ENCODE assay signal across 12 cellular contexts in the genomic region with DNA sequence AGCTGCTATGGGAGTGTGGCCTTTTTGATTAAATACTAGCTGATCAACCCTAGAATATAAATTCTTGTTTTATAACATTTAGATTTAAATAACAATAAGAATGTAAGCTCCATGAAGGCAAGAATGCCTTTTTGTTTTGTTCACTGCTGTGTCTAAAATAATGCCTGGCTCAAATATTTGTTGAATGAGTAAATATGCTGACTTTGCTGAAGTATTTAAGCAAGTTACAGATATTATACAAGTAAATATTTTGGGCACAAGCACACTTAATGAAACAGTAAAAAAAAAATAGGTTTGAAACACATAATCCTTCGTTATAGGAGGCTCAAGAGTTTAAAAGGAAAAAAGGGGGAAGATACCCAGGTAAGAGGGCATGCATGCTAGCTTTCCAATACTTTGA. TPM values are rescaled to one million over a fixed set of nuclear protein-coding genes. Genes with fewer than 3 reads are reported as not detected.
DNase-seq lines count a peak whose midpoint lies in the region; ATAC-seq and TF ChIP-seq lines count a peak whose summit lies in the region.
"Had no signal": no experiment of that assay in that cellular context is flagged by ENCODE, and none has a peak within 500 bp of the region (broad histone marks: within the 10 kb centered on the region; RNA-seq: fewer than 3 reads in every experiment).

No MANE protein-coding gene starts in this region.

- H3K9me3 ChIP-seq in CD4-positive, CD25-positive, alpha-beta regulatory T cell (ENCODE audit: control insufficient read depth in 2 of 2, low read length in 2 of 2): no peaks in the 10 kb centered on the region
- no peaks in the 10 kb centered on the region for H3K9me3 ChIP-seq in Loucy (ENCODE audit: insufficient read depth, low read depth, low read length)
- no peaks in the 10 kb centered on the region for H3K9me3 ChIP-seq in adrenal gland (replicated peaks in 1 of 3)

- H3K9me3 Mint-ChIP-seq in CD4-positive, CD25-positive, alpha-beta regulatory T cell: no peaks in the 10 kb centered on the region
- peaks cover 6% of the 10 kb centered on the region for H3K9me3 Mint-ChIP-seq in neural crest cell

- peaks cover 20% of the 10 kb centered on the region for H4K20me1 ChIP-seq in Loucy (ENCODE audit: insufficient read depth, low read length, poor library complexity, severe bottlenecking)

- DNase-seq in CD4-positive, CD25-positive, alpha-beta regulatory T cell: no peak
- DNase-seq in coronary artery (ENCODE audit: low spot score) (no peak), neural crest cell (ENCODE audit: low read depth, low spot score) (no peak), adrenal gland (no peak), medulla oblongata (ENCODE audit: extremely low spot score) (no peak), SKM-1 treated with dmso at 0.1 percent for 144 hours (lab: John Stamatoyannopoulos, UW; ENCODE audit: unreplicated experiment) (no peak)
- DNase-seq: activated gamma-delta T cell treated with Interleukin-2 at 50 U/mL for 16 hours, DMS53 had no signal

- H3K79me2 ChIP-seq in Loucy (ENCODE audit: insufficient read depth, low read length): peaks cover 37% of the 10 kb centered on the region

- H3K4me1 ChIP-seq in CD4-positive, CD25-positive, alpha-beta regulatory T cell (ENCODE audit: control insufficient read depth, insufficient read depth, low read length, poor library complexity, severe bottlenecking): peaks cover 16% of the 10 kb centered on the region
- H3K4me1 ChIP-seq in Loucy (ENCODE audit: insufficient read depth, low read length, poor library complexity, severe bottlenecking): peaks cover 28% of the 10 kb centered on the region
- H3K4me1 ChIP-seq in adrenal gland (replicated peaks in 1 of 2): peaks cover 8 to 21% of the 10 kb centered on the region in 2 donors

- H3K27me3 Mint-ChIP-seq in CD4-positive, CD25-positive, alpha-beta regulatory T cell: no peaks in the 10 kb centered on the region
- no peaks in the 10 kb centered on the region for H3K27me3 Mint-ChIP-seq in neural crest cell (ENCODE audit: low read depth)

- intact Hi-C loops in adrenal gland (cut with DNase I): no loop called here

- no peak overlapping the region for H3K27ac ChIP-seq in CD4-positive, CD25-positive, alpha-beta regulatory T cell (ENCODE audit: insufficient read depth, low read length, poor library complexity, severe bottlenecking)
- H3K27ac ChIP-seq in coronary artery: no peak overlapping the region
- H3K27ac ChIP-seq in adrenal gland: no peak overlapping the region

- WGBS in adrenal gland, 4 donors: 92 to 98% (median 95%) methylated on average over 1 of the region's 1 CpG

- H2AFZ ChIP-seq in Loucy (ENCODE audit: low read length): no peak overlapping the region

- no peaks in the 10 kb centered on the region for H3K27me3 ChIP-seq in CD4-positive, CD25-positive, alpha-beta regulatory T cell (ENCODE audit: control insufficient read depth, insufficient read depth, low read length)
- H3K27me3 ChIP-seq in Loucy (ENCODE audit: insufficient read depth, low read length, poor library complexity, severe bottlenecking): no peaks in the 10 kb centered on the region
- H3K27me3 ChIP-seq in adrenal gland: no peaks in the 10 kb centered on the region

- H3K4me3 ChIP-seq in CD4-positive, CD25-positive, alpha-beta regulatory T cell (ENCODE audit: low read depth, low read length): peak overlapping the region; percentile 99
- peak overlapping the region; percentile 92 for H3K4me3 ChIP-seq in Loucy (ENCODE audit: low read length, poor library complexity, severe bottlenecking)
- peak overlapping the region; percentile 84 for H3K4me3 ChIP-seq in coronary artery
- no peak overlapping the region for H3K4me3 ChIP-seq in adrenal gland

- H3F3A ChIP-seq in Loucy (ENCODE audit: low read depth): peaks cover 6% of the 10 kb centered on the region; the same call in 1 of the 2 replicates

- TF ChIP-seq CTCF in Loucy (conservative IDR thresholded peaks at IDR 0.05; ENCODE audit: low read length): no peak
- no peak for TF ChIP-seq CTCF in coronary artery (IDR thresholded peaks at IDR 0.05)
- no peak for TF ChIP-seq CTCF in neural crest cell (conservative IDR thresholded peaks at IDR 0.05)
- no peak for TF ChIP-seq CTCF in adrenal gland (IDR thresholded peaks at IDR 0.05)

- H3K4me2 ChIP-seq in Loucy (ENCODE audit: low read depth, low read length, poor library complexity, severe bottlenecking): peak overlapping the region; percentile 94

- H3K9me2 ChIP-seq in Loucy (replicated peaks; ENCODE audit: low read depth, low read length): no peaks in the 10 kb centered on the region

- H3K27ac Mint-ChIP-seq in CD4-positive, CD25-positive, alpha-beta regulatory T cell: peak overlapping the region in 2 of 3 donors; percentile 56 to 99
- H3K27ac Mint-ChIP-seq in neural crest cell (ENCODE audit: unreplicated experiment): no peak overlapping the region

- TF ChIP-seq POLR2A in adrenal gland (IDR thresholded peaks at IDR 0.05): no peak

- H3K4me3 Mint-ChIP-seq in CD4-positive, CD25-positive, alpha-beta regulatory T cell: peak overlapping the region in 3 of 4 donors; percentile 99 to 100 (median 100)
- peak overlapping the region; percentile 99 for H3K4me3 Mint-ChIP-seq in neural crest cell

- H3K9ac ChIP-seq in Loucy (ENCODE audit: low read depth, low read length, poor library complexity, severe bottlenecking): peak overlapping the region; percentile 90

- peaks cover 21% of the 10 kb centered on the region for H3K36me3 Mint-ChIP-seq in CD4-positive, CD25-positive, alpha-beta regulatory T cell
- peaks cover 18% of the 10 kb centered on the region for H3K36me3 Mint-ChIP-seq in neural crest cell (ENCODE audit: low read depth)

- peaks cover 28% of the 10 kb centered on the region for H3K36me3 ChIP-seq in CD4-positive, CD25-positive, alpha-beta regulatory T cell (ENCODE audit: control insufficient read depth, insufficient read depth, low read length)
- H3K36me3 ChIP-seq in Loucy (ENCODE audit: insufficient read depth, low read length) (peaks cover 4% of the 10 kb centered on the region; the same call in 1 of the 2 replicates), adrenal gland (replicated peaks in 1 of 2) (peaks cover 0 to 13% of the 10 kb centered on the region in 2 donors)

- H3K4me1 Mint-ChIP-seq in CD4-positive, CD25-positive, alpha-beta regulatory T cell: peaks cover 23 to 52% (median 37%) of the 10 kb centered on the region in 4 donors
- peaks cover 29% of the 10 kb centered on the region for H3K4me1 Mint-ChIP-seq in neural crest cell

- ATAC-seq in CD4-positive, CD25-positive, alpha-beta regulatory T cell (ENCODE audit: low read depth in 2 of 2): no peak
- ATAC-seq: HCT116, sciatic nerve had no signal

RNA-seq across cellular contexts. Expression of a gene that starts 24.1 kb away (rescaled TPM):
- total RNA-seq in CD4-positive, CD25-positive, alpha-beta regulatory T cell: not detected
- polyA plus RNA-seq in CD4-positive, CD25-positive, alpha-beta regulatory T cell: not detected
- total RNA-seq in neural crest cell (not detected in 2 replicates), adrenal gland (under 1 TPM in 3 of 8 donors, not detected in 5; 0.11 to 0.77 (median 0.50) TPM)
- under 1 TPM in 2 of 3 donors, not detected in 1; 0.22 to 0.34 TPM for polyA plus RNA-seq in adrenal gland
- total RNA-seq: dermis microvascular lymphatic vessel endothelial cell, sciatic nerve had no signal

Comparison
In these comparisons a context has a peak if more than half of its experiments do, and no peak if none do; other contexts are left out.
1. H3K4me3 ChIP-seq: peak in CD4-positive, CD25-positive, alpha-beta regulatory T cell (single experiment), Loucy (single experiment) and coronary artery (single experiment); none in adrenal gland (0 of 4).